ENCODE assay signal across 9 cellular contexts in genomic region chr5:52788505-52788821, GRCh38. TPM values are rescaled to one million over a fixed set of nuclear protein-coding genes. Genes with fewer than 3 reads are reported as not detected.
DNase-seq lines count a peak whose midpoint lies in the region; FAIRE-seq and TF ChIP-seq lines count a peak whose summit lies in the region.
"Had no signal": no experiment of that assay in that cellular context is flagged by ENCODE, and none has a peak within 500 bp of the region (broad histone marks: within the 10 kb centered on the region; RNA-seq: fewer than 3 reads in every experiment).

No MANE protein-coding gene starts in this region.

- CTCF ChIA-PET in BJ (lab: Yijun Ruan, JAX), result interaction anchor here (0.9 to 1.5 kb wide), 6 partner anchors 10 to 127 kb away, joined by 3 to 13 read pairs (median 4); no protein-coding TSS in a partner anchor

- no peak for FAIRE-seq in D721Med (lab: Jason Lieb, UNC)

- H3K9me3 ChIP-seq in NT2/D1 (ENCODE audit: insufficient read depth, low read length) (no peaks in the 10 kb centered on the region), endodermal cell (ENCODE audit: control insufficient read depth, low read length) (no peaks in the 10 kb centered on the region), neural cell (ENCODE audit: low read length) (no peaks in the 10 kb centered on the region)

- H2AFZ ChIP-seq in neural cell (ENCODE audit: low read depth, low read length), result no peak overlapping the region

- no peaks in the 10 kb centered on the region for H4K20me1 ChIP-seq in neural cell (ENCODE audit: insufficient read depth)

- no peaks in the 10 kb centered on the region for H3K36me3 Mint-ChIP-seq in endodermal cell (ENCODE audit: low read depth)

- POLR2A ChIA-PET in BJ (lab: Charles Lee), result interaction anchor here (0.6 kb wide), 1 partner anchor 133 kb away, joined by 3 read pairs; no protein-coding TSS in a partner anchor

- H3F3A ChIP-seq in neural cell (ENCODE audit: insufficient read depth, low read length, poor library complexity, severe bottlenecking), result no peaks in the 10 kb centered on the region

- H3K9me3 Mint-ChIP-seq in endodermal cell, result no peaks in the 10 kb centered on the region

- no peak overlapping the region for H3K27ac Mint-ChIP-seq in endodermal cell

- no peak for TF ChIP-seq RAD21 in neural cell (conservative IDR thresholded peaks at IDR 0.05)

- TF ChIP-seq CTCF in BJ (IDR thresholded peaks at IDR 0.05; ENCODE audit: insufficient read depth, low read depth, low read length) (no peak), endodermal cell (conservative IDR thresholded peaks at IDR 0.05) (no peak), neural cell (IDR thresholded peaks at IDR 0.05; ENCODE audit: poor library complexity, severe bottlenecking) (no peak), D721Med (IDR thresholded peaks at IDR 0.05; ENCODE audit: insufficient read depth, missing control alignments) (no peak)

- H3K79me2 ChIP-seq in neural cell (replicated peaks; ENCODE audit: insufficient read depth, low read length), result no peaks in the 10 kb centered on the region

- H3K4me3 ChIP-seq in BJ (ENCODE audit: low read depth, low read length) (peak overlapping the region; percentile 57), NT2/D1 (ENCODE audit: insufficient read length, low read depth) (peak overlapping the region; percentile 49), endodermal cell (ENCODE audit: low read length) (peak overlapping the region; percentile 79), neural cell (ENCODE audit: low read length) (peak overlapping the region; percentile 69)

- peak overlapping the region; percentile 73 for H3K4me3 Mint-ChIP-seq in endodermal cell

- whole genome bisulfite sequencing in endodermal cell (ENCODE audit: insufficient coverage in 1 of 2, insufficient read length in 1 of 2), 2 experiments, result 6 to 10% methylated on average over 4 to 6 of the region's 7 CpGs

- peaks cover 7% of the 10 kb centered on the region for H3K4me1 Mint-ChIP-seq in endodermal cell

- H3K9ac ChIP-seq in NT2/D1 (ENCODE audit: insufficient read length, low read depth) (peak overlapping the region; percentile 58), endodermal cell (ENCODE audit: extremely low read depth, low read length, poor library complexity, severe bottlenecking) (no peak overlapping the region), neural cell (ENCODE audit: low read length) (no peak overlapping the region)

- H3K9me2 ChIP-seq in neural cell (ENCODE audit: insufficient read depth, low read length), result no peaks in the 10 kb centered on the region

- peaks cover 26% of the 10 kb centered on the region for H3K27me3 Mint-ChIP-seq in endodermal cell (ENCODE audit: insufficient read depth)

- no peak for DNase-seq in BJ (ENCODE audit: low read depth)
- DNase-seq in NT2/D1 (ENCODE audit: low read depth, low spot score), result no peak
- no peak for DNase-seq in endodermal cell
- DNase-seq in SKM-1 (lab: John Stamatoyannopoulos, UW; ENCODE audit: unreplicated experiment), result no peak
- no peak for DNase-seq in hepatic stellate cell (ENCODE audit: low spot score)
- no peak for DNase-seq in SIG-M5 (lab: John Stamatoyannopoulos, UW)
- no peak for DNase-seq in D721Med (ENCODE audit: insufficient read length, low spot score)
- DNase-seq: NCI-H446 treated with DMSO at 0.1 percent for 48 hours had no signal

- H3K36me3 ChIP-seq in BJ (ENCODE audit: control insufficient read depth, insufficient read depth, low read length) (no peaks in the 10 kb centered on the region), NT2/D1 (ENCODE audit: insufficient read depth, insufficient read length, low read length) (no peaks in the 10 kb centered on the region), endodermal cell (ENCODE audit: control insufficient read depth, insufficient read depth, low read length) (no peaks in the 10 kb centered on the region), neural cell (ENCODE audit: insufficient read depth, low read length) (no peaks in the 10 kb centered on the region)

- peak overlapping the region; percentile 28 for H3K4me2 ChIP-seq in neural cell (ENCODE audit: low read length)

- H3K4me1 ChIP-seq in NT2/D1 (ENCODE audit: insufficient read depth, insufficient read length), result no peaks in the 10 kb centered on the region
- H3K4me1 ChIP-seq in endodermal cell (ENCODE audit: control insufficient read depth, insufficient read depth, low read length), result no peaks in the 10 kb centered on the region

- TF ChIP-seq EP300 in neural cell (conservative IDR thresholded peaks at IDR 0.05; ENCODE audit: poor library complexity, severe bottlenecking), result no peak

- no peak overlapping the region for H3K27ac ChIP-seq in endodermal cell (ENCODE audit: low read depth, low read length)
- no peak overlapping the region for H3K27ac ChIP-seq in neural cell (ENCODE audit: low read length)

- H3K27me3 ChIP-seq in BJ (ENCODE audit: control insufficient read depth, insufficient read depth, low read length) (no peaks in the 10 kb centered on the region), NT2/D1 (ENCODE audit: insufficient read depth, insufficient read length) (no peaks in the 10 kb centered on the region), endodermal cell (ENCODE audit: control insufficient read depth, insufficient read depth, low read length, poor library complexity, severe bottlenecking) (peaks cover 28% of the 10 kb centered on the region), neural cell (ENCODE audit: insufficient read depth, low read depth, low read length) (peaks cover 33% of the 10 kb centered on the region)

TF ChIP-seq in neural cell, 6 proteins besides CTCF, POLR2A, EP300 and RAD21:
- TF ChIP-seq EZH2 (IDR thresholded peaks at IDR 0.05; ENCODE audit: borderline replicate concordance, insufficient read depth, low read length, poor library complexity, severe bottlenecking) (no peak), MXI1 (conservative IDR thresholded peaks at IDR 0.05; ENCODE audit: poor library complexity, severe bottlenecking) (no peak), SMC3 (conservative IDR thresholded peaks at IDR 0.05; ENCODE audit: poor library complexity) (no peak), REST (IDR thresholded peaks at IDR 0.05; ENCODE audit: borderline replicate concordance) (no peak), POLR2AphosphoS5 (IDR thresholded peaks at IDR 0.05) (no peak), TAF1 (IDR thresholded peaks at IDR 0.05; ENCODE audit: low read depth) (no peak)

RNA-seq across cellular contexts. Expression of gene ITGA1, which starts 0.7 kb away (rescaled TPM):
- 35.2 and 53.0 TPM in 2 replicates for polyA plus RNA-seq in BJ (2011; rRNA removed)
- 46.4 and 47.1 TPM in 2 replicates for polyA minus RNA-seq in BJ (2011; rRNA and poly(A)+ RNA removed)
- 1 to 10 TPM in 1 of 2 donors, under 1 TPM in 1; 0.33 to 3.5 TPM for total RNA-seq in endodermal cell
- 2.6 TPM for polyA plus RNA-seq in endodermal cell (2013, experiment 1 of 2)
- 3.4 TPM for polyA plus RNA-seq in endodermal cell (2013, experiment 2 of 2)
- 0.10 and 0.15 TPM in 2 replicates for polyA plus RNA-seq in neural cell
- polyA minus RNA-seq in neural cell, result 0.23 and 0.24 TPM in 2 replicates

RNA-seq across cellular contexts. Expression of gene PELO, which starts 0.7 kb away (rescaled TPM):
- polyA plus RNA-seq in BJ (2011; rRNA removed), result 26.7 and 29.6 TPM in 2 replicates
- 25.5 and 36.0 TPM in 2 replicates for polyA minus RNA-seq in BJ (2011; rRNA and poly(A)+ RNA removed)
- 10 to 100 TPM; 10.2 to 14.9 TPM for total RNA-seq in endodermal cell
- 10.6 TPM for polyA plus RNA-seq in endodermal cell (2013, experiment 1 of 2)
- 9.8 TPM for polyA plus RNA-seq in endodermal cell (2013, experiment 2 of 2)
- 10.5 and 14.7 TPM in 2 replicates for polyA plus RNA-seq in neural cell
- 24.1 and 25.7 TPM in 2 replicates for polyA minus RNA-seq in neural cell

Comparison
In these comparisons a context has a peak if more than half of its experiments do, and no peak if none do; other contexts are left out.
1. RNA of gene ITGA1, which starts 0.7 kb away (polyA plus RNA-seq): 35.2 to 53.0 TPM in BJ; 0.10 to 0.15 TPM in neural cell; every median in the first group is over 10 times any median in the second.
2. Peak in every context shown above with its lines, with median percentiles within 50 percentile points of each other: H3K4me3 ChIP-seq.